8 cellular contexts compared by ENCODE assay signal in the genomic region with DNA sequence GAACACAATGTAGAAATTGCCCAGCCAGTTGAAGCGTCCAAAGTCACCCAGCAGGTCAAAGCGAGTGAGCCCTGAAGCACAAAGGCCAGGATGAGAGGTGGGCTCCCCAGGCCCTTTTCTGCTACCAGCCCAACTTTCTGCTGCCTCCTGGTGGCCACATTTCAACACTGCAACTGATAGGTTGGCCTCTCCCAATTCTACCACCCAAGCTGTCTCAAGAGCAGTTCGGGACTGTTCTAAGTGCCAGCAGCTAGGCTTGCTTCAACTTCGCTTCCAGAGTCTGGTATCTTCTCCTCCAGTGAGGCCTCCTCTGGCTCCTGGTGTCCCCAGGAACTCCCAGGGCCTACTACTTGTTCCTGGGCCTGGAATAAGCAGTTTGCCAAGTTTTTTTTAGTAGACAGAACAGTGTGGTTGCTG. TPM values are rescaled to one million over a fixed set of nuclear protein-coding genes. Genes with fewer than 3 reads are reported as not detected.
A peak's percentile ranks its signal among the peaks of the same experiment; 100 is the strongest.
DNase-seq lines count a peak whose midpoint lies in the region; ATAC-seq and TF ChIP-seq lines count a peak whose summit lies in the region.

No MANE protein-coding gene starts in this region.

- H3K36me3 Mint-ChIP-seq in activated T-helper 2 cell treated with anti-CD3 and anti-CD28 coated beads, Interferon-gamma antibody, Interleukin-2, Interleukin-4, amounts not matched to agents 10 μg/mL and 5 μg/mL and 100 μg/mL, durations not matched to agents 14 hours and 24 hours and 36 hours (ENCODE audit: low read depth): peaks cover 46% of the 10 kb centered on the region

- no peak overlapping the region for H3K4me2 ChIP-seq in PC-3 (ENCODE audit: low read length)

- DNase-seq in ACHN (peak; percentile 68), PC-3 (peak; percentile 58), renal cortical epithelial cell (ENCODE audit: low read depth) (peak; percentile 31), putamen (ENCODE audit: low spot score) (no peak)
- peak; percentile 46 for DNase-seq in activated T-helper 2 cell treated with anti-CD3 and anti-CD28 coated beads, Interferon-gamma antibody, Interleukin-2, Interleukin-4, amounts not matched to agents 10 μg/mL and 5 μg/mL and 100 μg/mL, durations not matched to agents 14 hours and 24 hours and 36 hours (ENCODE audit: low spot score)

- TF ChIP-seq EP300 in gastroesophageal sphincter (IDR thresholded peaks at IDR 0.05): no peak

- no peaks in the 10 kb centered on the region for H3K9me3 Mint-ChIP-seq in activated T-helper 2 cell treated with anti-CD3 and anti-CD28 coated beads, Interferon-gamma antibody, Interleukin-2, Interleukin-4, amounts not matched to agents 10 μg/mL and 5 μg/mL and 100 μg/mL, durations not matched to agents 14 hours and 24 hours and 36 hours

- peak; percentile 95 for TF ChIP-seq CTCF in GM12874 (IDR thresholded peaks at IDR 0.05; ENCODE audit: insufficient read depth, low read depth, low read length)
- TF ChIP-seq CTCF in PC-3 (conservative IDR thresholded peaks at IDR 0.05; ENCODE audit: low read depth, low read length): peak; percentile 82
- TF ChIP-seq CTCF in gastroesophageal sphincter (IDR thresholded peaks at IDR 0.05): peak in 3 of 4 experiments; percentile 58 to 81 (median 74)

- CTCF ChIA-PET in PC-3 (lab: Charles Lee): interaction anchor here (1.2 to 1.7 kb wide), 2 partner anchors 10 to 23 kb away, joined by 4 to 13 read pairs; no protein-coding TSS in a partner anchor

- peaks cover 6% of the 10 kb centered on the region for H3K4me1 Mint-ChIP-seq in activated T-helper 2 cell treated with anti-CD3 and anti-CD28 coated beads, Interferon-gamma antibody, Interleukin-2, Interleukin-4, amounts not matched to agents 10 μg/mL and 5 μg/mL and 100 μg/mL, durations not matched to agents 14 hours and 24 hours and 36 hours (ENCODE audit: low read depth)

- H3K27ac ChIP-seq in PC-3 (ENCODE audit: low read length): no peak overlapping the region
- H3K27ac ChIP-seq in gastroesophageal sphincter: peak overlapping the region in 1 of 4 donors; percentile 19

- H3K27me3 ChIP-seq in PC-3 (ENCODE audit: low read length) (peaks cover 14% of the 10 kb centered on the region), gastroesophageal sphincter (peaks cover 20% of the 10 kb centered on the region)

- TF ChIP-seq POLR2A in gastroesophageal sphincter (IDR thresholded peaks at IDR 0.05): no peak

- peaks cover 22% of the 10 kb centered on the region for H3K27me3 Mint-ChIP-seq in activated T-helper 2 cell treated with anti-CD3 and anti-CD28 coated beads, Interferon-gamma antibody, Interleukin-2, Interleukin-4, amounts not matched to agents 10 μg/mL and 5 μg/mL and 100 μg/mL, durations not matched to agents 14 hours and 24 hours and 36 hours (ENCODE audit: low read depth)

- no peak overlapping the region for H3K27ac Mint-ChIP-seq in activated T-helper 2 cell treated with anti-CD3 and anti-CD28 coated beads, Interferon-gamma antibody, Interleukin-2, Interleukin-4, amounts not matched to agents 10 μg/mL and 5 μg/mL and 100 μg/mL, durations not matched to agents 14 hours and 24 hours and 36 hours

- POLR2A ChIA-PET in PC-3 (lab: Charles Lee; ENCODE audit: unreplicated experiment): no interaction called here

- no peak overlapping the region for H2AFZ ChIP-seq in PC-3 (ENCODE audit: low read length)

- H3K9me3 ChIP-seq in PC-3 (ENCODE audit: low read length) (no peaks in the 10 kb centered on the region), gastroesophageal sphincter (no peaks in the 10 kb centered on the region)

- H3K4me3 Mint-ChIP-seq in activated T-helper 2 cell treated with anti-CD3 and anti-CD28 coated beads, Interferon-gamma antibody, Interleukin-2, Interleukin-4, amounts not matched to agents 10 μg/mL and 5 μg/mL and 100 μg/mL, durations not matched to agents 14 hours and 24 hours and 36 hours (ENCODE audit: low read depth): no peak overlapping the region

- H3K79me2 ChIP-seq in PC-3 (ENCODE audit: low read length): no peaks in the 10 kb centered on the region

- H4K20me1 ChIP-seq in PC-3 (ENCODE audit: low read length): no peaks in the 10 kb centered on the region

- peaks cover 9% of the 10 kb centered on the region; the same call in 1 of the 2 replicates for H3K4me1 ChIP-seq in PC-3 (ENCODE audit: insufficient read depth, low read length)
- H3K4me1 ChIP-seq in gastroesophageal sphincter: peaks cover 0 to 21% (median 14%) of the 10 kb centered on the region in 3 donors

- WGBS in gastroesophageal sphincter (ENCODE audit: low coverage in 1 of 2), 2 donors: 41 to 43% methylated on average over 2 to 4 of the region's 4 CpGs

- no peak overlapping the region for H3K9ac ChIP-seq in PC-3 (ENCODE audit: low read length)

- no peaks in the 10 kb centered on the region for H3F3A ChIP-seq in PC-3 (ENCODE audit: low read length, unreplicated experiment)

- H3K36me3 ChIP-seq in PC-3 (ENCODE audit: low read depth, low read length) (peaks cover 2% of the 10 kb centered on the region; the same call in 1 of the 2 replicates), gastroesophageal sphincter (peaks cover 0 to 74% of the 10 kb centered on the region in 2 donors)

- BruUV-seq in PC-3 (replicated peaks; lab: Mats Ljungman, UMichigan): no TSS peak

- H3K9me2 ChIP-seq in PC-3 (replicated peaks; ENCODE audit: low read length): no peaks in the 10 kb centered on the region

- intact Hi-C loops in PC-3 (cut with micrococcal nuclease): no loop called here
- intact Hi-C loops in activated T-helper 2 cell treated with anti-CD3 and anti-CD28 coated beads, Interferon-gamma antibody, Interleukin-2, Interleukin-4, amounts not matched to agents 10 μg/mL and 5 μg/mL and 100 μg/mL, durations not matched to agents 14 hours and 24 hours and 36 hours (cut with micrococcal nuclease): loop anchor here (1.0 kb wide), 1 partner anchor 34 kb away; no protein-coding TSS in a partner anchor

- H3K4me3 ChIP-seq in PC-3 (ENCODE audit: low read length): no peak overlapping the region
- H3K4me3 ChIP-seq in gastroesophageal sphincter: no peak overlapping the region

- ATAC-seq in PC-3 (no peak), gastroesophageal sphincter (no peak), GM18519 (IDR thresholded peaks at IDR 0.05; ENCODE audit: low FRiP score, unreplicated experiment) (no peak)

- in situ Hi-C loops in ACHN (cut with HindIII; ENCODE audit: low pct_ligation_motif_present, low pct_unique_long_range_greater_than_20kb, low sequenced_read_pairs): no loop called here

RNA-seq across cellular contexts. Expression of gene DHH, which starts 3.4 kb away (rescaled TPM):
- total RNA-seq in PC-3 (2014; rRNA removed): 0.04 and 0.23 TPM in 2 replicates
- not detected in 2 replicates for total RNA-seq in activated T-helper 2 cell treated with anti-CD3 and anti-CD28 coated beads, Interferon-gamma antibody, Interleukin-2, Interleukin-4, amounts not matched to agents 10 μg/mL and 5 μg/mL and 100 μg/mL, durations not matched to agents 14 hours and 24 hours and 36 hours
- total RNA-seq in gastroesophageal sphincter: 1 to 10 TPM in 2 of 4 donors, under 1 TPM in 2; 0.54 to 1.2 (median 0.85) TPM
- 0.05 TPM in 1 of 2 replicates, not detected in the other for total RNA-seq in renal cortical epithelial cell

RNA-seq across cellular contexts. Expression of gene LMBR1L, which starts 12.6 kb away (rescaled TPM):
- total RNA-seq in PC-3 (2014; rRNA removed) (17.1 and 18.5 TPM in 2 replicates), gastroesophageal sphincter (10 to 100 TPM; 17.6 to 77.5 (median 37.5) TPM), renal cortical epithelial cell (33.3 and 34.3 TPM in 2 replicates)
- total RNA-seq in activated T-helper 2 cell treated with anti-CD3 and anti-CD28 coated beads, Interferon-gamma antibody, Interleukin-2, Interleukin-4, amounts not matched to agents 10 μg/mL and 5 μg/mL and 100 μg/mL, durations not matched to agents 14 hours and 24 hours and 36 hours: 47.1 and 53.5 TPM in 2 replicates

RNA-seq across cellular contexts. Expression of gene RHEBL1, which starts 28.3 kb away (rescaled TPM):
- total RNA-seq in PC-3 (2014; rRNA removed) (4.2 and 5.0 TPM in 2 replicates), gastroesophageal sphincter (under 1 TPM in 1 of 4 donors, not detected in 3; 0.35 TPM), renal cortical epithelial cell (0.10 and 1.7 TPM in 2 replicates)
- total RNA-seq in activated T-helper 2 cell treated with anti-CD3 and anti-CD28 coated beads, Interferon-gamma antibody, Interleukin-2, Interleukin-4, amounts not matched to agents 10 μg/mL and 5 μg/mL and 100 μg/mL, durations not matched to agents 14 hours and 24 hours and 36 hours: 14.2 and 16.0 TPM in 2 replicates

RNA-seq across cellular contexts. Expression of gene TUBA1B, which starts 33.2 kb away (rescaled TPM):
- total RNA-seq in PC-3 (2014; rRNA removed): 4,374 and 4,720 TPM in 2 replicates
- 1,902 and 1,926 TPM in 2 replicates for total RNA-seq in activated T-helper 2 cell treated with anti-CD3 and anti-CD28 coated beads, Interferon-gamma antibody, Interleukin-2, Interleukin-4, amounts not matched to agents 10 μg/mL and 5 μg/mL and 100 μg/mL, durations not matched to agents 14 hours and 24 hours and 36 hours
- total RNA-seq in gastroesophageal sphincter: 1,000 to 10,000 TPM in 1 of 4 donors, 100 to 1,000 TPM in 3; 568 to 1,050 (median 731) TPM
- total RNA-seq in renal cortical epithelial cell: 420 and 2,146 TPM in 2 replicates

RNA-seq across cellular contexts. Expression of gene KMT2D, which starts 37.4 kb away (rescaled TPM):
- total RNA-seq in PC-3 (2014; rRNA removed) (41.9 and 51.7 TPM in 2 replicates), gastroesophageal sphincter (10 to 100 TPM; 23.6 to 75.0 (median 53.8) TPM), renal cortical epithelial cell (13.0 and 110 TPM in 2 replicates)
- total RNA-seq in activated T-helper 2 cell treated with anti-CD3 and anti-CD28 coated beads, Interferon-gamma antibody, Interleukin-2, Interleukin-4, amounts not matched to agents 10 μg/mL and 5 μg/mL and 100 μg/mL, durations not matched to agents 14 hours and 24 hours and 36 hours: 93.3 and 100 TPM in 2 replicates
